11 cellular contexts compared by ENCODE assay signal in genomic region chr11:9362393-9362863, GRCh38. TPM values are rescaled to one million over a fixed set of nuclear protein-coding genes. Genes with fewer than 3 reads are reported as not detected.
DNase-seq lines count a peak whose midpoint lies in the region; ATAC-seq and TF ChIP-seq lines count a peak whose summit lies in the region.
"Had no signal": no experiment of that assay in that cellular context is flagged by ENCODE, and none has a peak within 500 bp of the region (broad histone marks: within the 10 kb centered on the region; RNA-seq: fewer than 3 reads in every experiment).

No MANE protein-coding gene starts in this region.

- peak overlapping the region; percentile 99 for H3K27ac ChIP-seq in suprapubic skin

- H3K4me3 Mint-ChIP-seq in activated T-cell treated with anti-CD3 and anti-CD28 coated beads, Interleukin-2, amount 50 U/mL, for 4 hours: no peak overlapping the region
- peak overlapping the region; percentile 25 for H3K4me3 Mint-ChIP-seq in activated T-helper 17 cell treated with anti-CD3 and anti-CD28 coated beads, Interleukin-2, amount 50 U/mL, for 72 hours
- peak overlapping the region in 1 of 5 donors; percentile 86 for H3K4me3 Mint-ChIP-seq in immature natural killer cell

- H3K27ac Mint-ChIP-seq in activated T-helper 17 cell treated with anti-CD3 and anti-CD28 coated beads, Interleukin-2, amount 50 U/mL, for 72 hours: peak overlapping the region; percentile 82
- peak overlapping the region; percentile 92 to 97 (median 94) for H3K27ac Mint-ChIP-seq in immature natural killer cell

- WGBS in suprapubic skin: 77% methylated on average over 2 of the region's 2 CpGs

- peaks cover 29% of the 10 kb centered on the region for H3K4me1 ChIP-seq in suprapubic skin

- in situ Hi-C loops in GM13977 (cut with MboI; ENCODE audit: low pct_unique_long_range_greater_than_20kb, low sequenced_read_pairs, unreplicated experiment): no loop called here

- no peak for ATAC-seq in activated T-cell treated with anti-CD3 and anti-CD28 coated beads, Interleukin-2, amount 50 U/mL, for 4 hours
- no peak for ATAC-seq in activated T-helper 17 cell treated with anti-CD3 and anti-CD28 coated beads, Interleukin-2, amount 50 U/mL, for 72 hours (replicated peaks)
- no peak for ATAC-seq in HG03342 (IDR thresholded peaks at IDR 0.05; ENCODE audit: unreplicated experiment)

- no peaks in the 10 kb centered on the region for H3K9me3 Mint-ChIP-seq in activated T-cell treated with anti-CD3 and anti-CD28 coated beads, Interleukin-2, amount 50 U/mL, for 4 hours
- H3K9me3 Mint-ChIP-seq in activated T-helper 17 cell treated with anti-CD3 and anti-CD28 coated beads, Interleukin-2, amount 50 U/mL, for 72 hours: no peaks in the 10 kb centered on the region
- peaks cover 0 to 1% (median 0%) of the 10 kb centered on the region in 6 donors for H3K9me3 Mint-ChIP-seq in immature natural killer cell

- H3K4me3 ChIP-seq in suprapubic skin: no peak overlapping the region

- H3K36me3 Mint-ChIP-seq in activated T-cell treated with anti-CD3 and anti-CD28 coated beads, Interleukin-2, amount 50 U/mL, for 4 hours (ENCODE audit: insufficient read depth): no peaks in the 10 kb centered on the region
- H3K36me3 Mint-ChIP-seq in activated T-helper 17 cell treated with anti-CD3 and anti-CD28 coated beads, Interleukin-2, amount 50 U/mL, for 72 hours (ENCODE audit: low read depth): no peaks in the 10 kb centered on the region
- no peaks in the 10 kb centered on the region for H3K36me3 Mint-ChIP-seq in immature natural killer cell

- H3K9me3 ChIP-seq in suprapubic skin: no peaks in the 10 kb centered on the region

- peak; percentile 34 to 40 for DNase-seq in activated T-cell treated with anti-CD3 and anti-CD28 coated beads, Interleukin-2, amount 50 U/mL, for 48 hours
- no peak for DNase-seq in activated T-cell treated with anti-CD3 and anti-CD28 coated beads, Interleukin-2, amount 50 U/mL, for 4 hours
- DNase-seq in immature natural killer cell: no peak
- DNase-seq in suprapubic skin (ENCODE audit: low spot score in 2 of 2): peak in 1 of 2 donors; percentile 32
- DNase-seq in GM13977 (ENCODE audit: low spot score): no peak
- no peak for DNase-seq in SIG-M5 treated with dmso at 0.1 percent for 504 hours (lab: John Stamatoyannopoulos, UW; ENCODE audit: unreplicated experiment)
- DNase-seq: anterior cingulate cortex, COR-L47, kidney glomerular epithelial cell had no signal

- no peaks in the 10 kb centered on the region for H3K36me3 ChIP-seq in suprapubic skin

- peaks cover 37% of the 10 kb centered on the region for H3K4me1 Mint-ChIP-seq in activated T-cell treated with anti-CD3 and anti-CD28 coated beads, Interleukin-2, amount 50 U/mL, for 4 hours (ENCODE audit: low read depth)
- H3K4me1 Mint-ChIP-seq in activated T-helper 17 cell treated with anti-CD3 and anti-CD28 coated beads, Interleukin-2, amount 50 U/mL, for 72 hours: peaks cover 12% of the 10 kb centered on the region
- peaks cover 14 to 15% of the 10 kb centered on the region in 2 donors for H3K4me1 Mint-ChIP-seq in immature natural killer cell

- no peaks in the 10 kb centered on the region for H3K27me3 Mint-ChIP-seq in activated T-cell treated with anti-CD3 and anti-CD28 coated beads, Interleukin-2, amount 50 U/mL, for 4 hours (ENCODE audit: low read depth)
- no peaks in the 10 kb centered on the region for H3K27me3 Mint-ChIP-seq in activated T-helper 17 cell treated with anti-CD3 and anti-CD28 coated beads, Interleukin-2, amount 50 U/mL, for 72 hours
- peaks cover 0 to 10% (median 6%) of the 10 kb centered on the region in 3 donors for H3K27me3 Mint-ChIP-seq in immature natural killer cell (ENCODE audit: low read depth in 3 of 3)

- no peak for TF ChIP-seq EP300 in suprapubic skin (IDR thresholded peaks at IDR 0.05)

- no peak for TF ChIP-seq POLR2A in suprapubic skin (IDR thresholded peaks at IDR 0.05)

- TF ChIP-seq CTCF in suprapubic skin (IDR thresholded peaks at IDR 0.05) (no peak), GM13977 (IDR thresholded peaks at IDR 0.05; ENCODE audit: extremely low read depth, insufficient read depth, missing control alignments) (no peak)

- no peaks in the 10 kb centered on the region for H3K27me3 ChIP-seq in suprapubic skin

RNA-seq across cellular contexts. Expression of gene IPO7, which starts 22.0 kb away (rescaled TPM):
- 100 to 1,000 TPM; 170 to 189 (median 175) TPM for total RNA-seq in activated T-cell treated with anti-CD3 and anti-CD28 coated beads, Interleukin-2, amount 50 U/mL, for 4 hours
- total RNA-seq in activated T-helper 17 cell treated with anti-CD3 and anti-CD28 coated beads, Interleukin-2, amount 50 U/mL, for 72 hours: 100 to 1,000 TPM in 1 of 2 donors, 10 to 100 TPM in 1; 70.5 to 150 TPM
- 1 to 10 TPM; 4.1 to 8.6 (median 4.9) TPM for polyA plus RNA-seq in immature natural killer cell
- total RNA-seq in suprapubic skin: 100 to 1,000 TPM in 1 of 4 donors, 10 to 100 TPM in 3; 68.6 to 123 (median 82.8) TPM

RNA-seq across cellular contexts. Expression of gene TMEM41B, which starts 48.0 kb away (rescaled TPM):
- total RNA-seq in activated T-cell treated with anti-CD3 and anti-CD28 coated beads, Interleukin-2, amount 50 U/mL, for 4 hours: 10 to 100 TPM; 17.6 to 21.6 (median 18.0) TPM
- 10 to 100 TPM; 24.2 to 33.5 TPM for total RNA-seq in activated T-helper 17 cell treated with anti-CD3 and anti-CD28 coated beads, Interleukin-2, amount 50 U/mL, for 72 hours
- polyA plus RNA-seq in immature natural killer cell: 10 to 100 TPM in 1 of 3 donors, 1 to 10 TPM in 2; 5.4 to 10.6 (median 9.1) TPM
- 10 to 100 TPM; 30.1 to 72.3 (median 34.3) TPM for total RNA-seq in suprapubic skin

Comparison
In these comparisons a context has a peak if more than half of its experiments do, and no peak if none do; other contexts are left out.
1. DNase-seq: peak in activated T-cell treated with anti-CD3 and anti-CD28 coated beads, Interleukin-2, amount 50 U/mL, for 48 hours (2 of 2); none in activated T-cell treated with anti-CD3 and anti-CD28 coated beads, Interleukin-2, amount 50 U/mL, for 4 hours (single experiment), immature natural killer cell (0 of 3), GM13977 (single experiment) and SIG-M5 treated with dmso at 0.1 percent for 504 hours (single experiment).